2 cellular contexts compared by ENCODE assay signal in the genomic region with DNA sequence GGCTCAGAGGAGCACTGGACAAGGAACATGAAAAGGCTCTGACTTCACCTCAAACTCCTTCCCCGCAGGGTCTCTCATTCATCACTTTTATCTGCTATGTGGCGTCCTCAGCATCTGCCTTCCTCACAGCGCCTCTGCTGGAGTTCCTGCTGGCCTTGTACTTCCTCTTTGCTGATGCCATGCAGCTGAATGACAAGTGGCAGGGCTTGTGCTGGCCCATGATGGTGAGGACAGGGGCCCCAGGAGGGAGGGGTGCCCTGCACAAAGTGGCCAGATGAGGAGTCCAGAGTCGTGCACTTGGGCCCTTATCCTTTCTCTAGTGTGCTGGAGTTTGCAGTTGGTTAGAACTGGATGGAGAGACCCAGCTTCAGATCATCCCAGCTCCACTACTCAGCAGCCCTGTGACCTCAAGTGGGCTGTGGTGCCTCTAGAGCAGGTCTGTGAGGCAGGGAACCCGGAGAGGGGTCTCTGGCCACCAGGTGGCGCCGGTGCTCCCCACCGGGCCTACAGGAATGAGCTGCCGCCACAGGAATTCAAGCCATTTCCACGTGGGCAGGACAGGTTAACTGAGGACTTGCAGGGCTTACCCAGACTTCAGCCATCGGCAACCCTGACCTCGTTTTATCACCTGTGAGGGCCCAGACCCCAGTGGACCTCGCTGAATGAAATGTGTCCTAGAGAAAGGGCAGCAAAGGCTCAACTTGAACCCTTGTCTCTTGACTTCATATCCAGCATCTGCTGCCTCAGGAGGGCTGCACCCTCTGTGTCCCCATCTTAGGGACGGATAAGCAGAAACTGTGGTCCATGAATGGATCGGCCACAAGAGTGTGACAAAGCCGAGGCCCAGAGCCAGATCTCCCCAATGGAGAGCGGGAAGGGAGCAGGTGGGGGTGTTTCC.
TF ChIP-seq lines count a peak whose summit lies in the region.

No MANE protein-coding gene starts in this region.

TF ChIP-seq in GM23338, 12 proteins besides CTCF, POLR2A, EP300 and RAD21:
- TF ChIP-seq EZH2phosphoT487 (IDR thresholded peaks at IDR 0.05; ENCODE audit: unreplicated experiment) (no peak), POLR2AphosphoS5 (IDR thresholded peaks at IDR 0.05; ENCODE audit: low read depth) (no peak), EZH2 (IDR thresholded peaks at IDR 0.05; ENCODE audit: low read depth, unreplicated experiment) (no peak)
- TF ChIP-seq, protein P1, sequence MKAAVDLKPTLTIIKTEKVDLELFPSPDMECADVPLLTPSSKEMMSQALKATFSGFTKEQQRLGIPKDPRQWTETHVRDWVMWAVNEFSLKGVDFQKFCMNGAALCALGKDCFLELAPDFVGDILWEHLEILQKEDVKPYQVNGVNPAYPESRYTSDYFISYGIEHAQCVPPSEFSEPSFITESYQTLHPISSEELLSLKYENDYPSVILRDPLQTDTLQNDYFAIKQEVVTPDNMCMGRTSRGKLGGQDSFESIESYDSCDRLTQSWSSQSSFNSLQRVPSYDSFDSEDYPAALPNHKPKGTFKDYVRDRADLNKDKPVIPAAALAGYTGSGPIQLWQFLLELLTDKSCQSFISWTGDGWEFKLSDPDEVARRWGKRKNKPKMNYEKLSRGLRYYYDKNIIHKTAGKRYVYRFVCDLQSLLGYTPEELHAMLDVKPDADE (IDR thresholded peaks at IDR 0.05), result no peak

TF ChIP-seq in K562, 482 proteins besides CTCF, POLR2A, EP300 and RAD21 (continues in another document):
- TF ChIP-seq, protein P2, sequence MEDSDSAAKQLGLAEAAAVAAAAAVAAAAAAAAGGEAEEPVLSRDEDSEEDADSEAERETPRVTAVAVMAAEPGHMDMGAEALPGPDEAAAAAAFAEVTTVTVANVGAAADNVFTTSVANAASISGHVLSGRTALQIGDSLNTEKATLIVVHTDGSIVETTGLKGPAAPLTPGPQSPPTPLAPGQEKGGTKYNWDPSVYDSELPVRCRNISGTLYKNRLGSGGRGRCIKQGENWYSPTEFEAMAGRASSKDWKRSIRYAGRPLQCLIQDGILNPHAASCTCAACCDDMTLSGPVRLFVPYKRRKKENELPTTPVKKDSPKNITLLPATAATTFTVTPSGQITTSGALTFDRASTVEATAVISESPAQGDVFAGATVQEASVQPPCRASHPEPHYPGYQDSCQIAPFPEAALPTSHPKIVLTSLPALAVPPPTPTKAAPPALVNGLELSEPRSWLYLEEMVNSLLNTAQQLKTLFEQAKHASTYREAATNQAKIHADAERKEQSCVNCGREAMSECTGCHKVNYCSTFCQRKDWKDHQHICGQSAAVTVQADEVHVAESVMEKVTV (CRISPR knock-in tag; IDR thresholded peaks at IDR 0.05), result peak; percentile 54
- no peak for TF ChIP-seq FOXK1 (CRISPR knock-in tag; IDR thresholded peaks at IDR 0.05; ENCODE audit: borderline replicate concordance)
- peak; percentile 52; the same call in 1 of the 2 replicates for TF ChIP-seq SP1 (CRISPR knock-in tag; IDR thresholded peaks at IDR 0.05)
- TF ChIP-seq, protein P3, sequence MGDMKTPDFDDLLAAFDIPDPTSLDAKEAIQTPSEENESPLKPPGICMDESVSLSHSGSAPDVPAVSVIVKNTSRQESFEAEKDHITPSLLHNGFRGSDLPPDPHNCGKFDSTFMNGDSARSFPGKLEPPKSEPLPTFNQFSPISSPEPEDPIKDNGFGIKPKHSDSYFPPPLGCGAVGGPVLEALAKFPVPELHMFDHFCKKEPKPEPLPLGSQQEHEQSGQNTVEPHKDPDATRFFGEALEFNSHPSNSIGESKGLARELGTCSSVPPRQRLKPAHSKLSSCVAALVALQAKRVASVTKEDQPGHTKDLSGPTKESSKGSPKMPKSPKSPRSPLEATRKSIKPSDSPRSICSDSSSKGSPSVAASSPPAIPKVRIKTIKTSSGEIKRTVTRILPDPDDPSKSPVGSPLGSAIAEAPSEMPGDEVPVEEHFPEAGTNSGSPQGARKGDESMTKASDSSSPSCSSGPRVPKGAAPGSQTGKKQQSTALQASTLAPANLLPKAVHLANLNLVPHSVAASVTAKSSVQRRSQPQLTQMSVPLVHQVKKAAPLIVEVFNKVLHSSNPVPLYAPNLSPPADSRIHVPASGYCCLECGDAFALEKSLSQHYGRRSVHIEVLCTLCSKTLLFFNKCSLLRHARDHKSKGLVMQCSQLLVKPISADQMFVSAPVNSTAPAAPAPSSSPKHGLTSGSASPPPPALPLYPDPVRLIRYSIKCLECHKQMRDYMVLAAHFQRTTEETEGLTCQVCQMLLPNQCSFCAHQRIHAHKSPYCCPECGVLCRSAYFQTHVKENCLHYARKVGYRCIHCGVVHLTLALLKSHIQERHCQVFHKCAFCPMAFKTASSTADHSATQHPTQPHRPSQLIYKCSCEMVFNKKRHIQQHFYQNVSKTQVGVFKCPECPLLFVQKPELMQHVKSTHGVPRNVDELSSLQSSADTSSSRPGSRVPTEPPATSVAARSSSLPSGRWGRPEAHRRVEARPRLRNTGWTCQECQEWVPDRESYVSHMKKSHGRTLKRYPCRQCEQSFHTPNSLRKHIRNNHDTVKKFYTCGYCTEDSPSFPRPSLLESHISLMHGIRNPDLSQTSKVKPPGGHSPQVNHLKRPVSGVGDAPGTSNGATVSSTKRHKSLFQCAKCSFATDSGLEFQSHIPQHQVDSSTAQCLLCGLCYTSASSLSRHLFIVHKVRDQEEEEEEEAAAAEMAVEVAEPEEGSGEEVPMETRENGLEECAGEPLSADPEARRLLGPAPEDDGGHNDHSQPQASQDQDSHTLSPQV (IDR thresholded peaks at IDR 0.05), result peak; percentile 92
- TF ChIP-seq STAT5A (IDR thresholded peaks at IDR 0.05; ENCODE audit: borderline replicate concordance, low read length), result no peak
- TF ChIP-seq PTRF (tag; IDR thresholded peaks at IDR 0.05), result 0 out of 2 replicates have a peak, but pooled peaks have one; percentile 52
- TF ChIP-seq ATF1 (CRISPR knock-in tag; IDR thresholded peaks at IDR 0.05), result no peak
- peak; percentile 25; the same call in 1 of the 2 replicates for TF ChIP-seq ATF1 (tag; IDR thresholded peaks at IDR 0.05)
- TF ChIP-seq PTBP1 (IDR thresholded peaks at IDR 0.05; ENCODE audit: low read depth, low read length), result 0 out of 2 replicates have a peak, but pooled peaks have one; percentile 51
- TF ChIP-seq, protein P4, sequence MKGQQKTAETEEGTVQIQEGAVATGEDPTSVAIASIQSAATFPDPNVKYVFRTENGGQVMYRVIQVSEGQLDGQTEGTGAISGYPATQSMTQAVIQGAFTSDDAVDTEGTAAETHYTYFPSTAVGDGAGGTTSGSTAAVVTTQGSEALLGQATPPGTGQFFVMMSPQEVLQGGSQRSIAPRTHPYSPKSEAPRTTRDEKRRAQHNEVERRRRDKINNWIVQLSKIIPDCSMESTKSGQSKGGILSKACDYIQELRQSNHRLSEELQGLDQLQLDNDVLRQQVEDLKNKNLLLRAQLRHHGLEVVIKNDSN (CRISPR knock-in tag; IDR thresholded peaks at IDR 0.05), result peak; percentile 58
- TF ChIP-seq ETV5 (CRISPR knock-in tag; IDR thresholded peaks at IDR 0.05; ENCODE audit: low read depth), result 0 out of 2 replicates have a peak, but pooled peaks have one; percentile 12
- TF ChIP-seq CREB1 (IDR thresholded peaks at IDR 0.05), result no peak
- TF ChIP-seq CREB1 (CRISPR knock-in tag; IDR thresholded peaks at IDR 0.05), result peak; percentile 45; the same call in 1 of the 2 replicates
- TF ChIP-seq HDAC1 (IDR thresholded peaks at IDR 0.05), result peak in 1 of 2 experiments; percentile 39; a peak in 1 of 4 replicates
- peak; percentile 57 to 79 for TF ChIP-seq MNT (conservative IDR thresholded peaks at IDR 0.05)
- no peak for TF ChIP-seq PURB (CRISPR knock-in tag; IDR thresholded peaks at IDR 0.05; ENCODE audit: low read depth)
- TF ChIP-seq EP400 (IDR thresholded peaks at IDR 0.05), result peak; percentile 70
- no peak for TF ChIP-seq GATA2 (CRISPR knock-in tag; IDR thresholded peaks at IDR 0.05)
- peak; percentile 76 for TF ChIP-seq TEAD4 (IDR thresholded peaks at IDR 0.05; ENCODE audit: low read length)
- TF ChIP-seq TEAD4 (CRISPR knock-in tag; IDR thresholded peaks at IDR 0.05; ENCODE audit: borderline replicate concordance), result 0 out of 2 replicates have a peak, but pooled peaks have one; percentile 41
- peak; percentile 72 for TF ChIP-seq TEAD2 (tag; IDR thresholded peaks at IDR 0.05)
- TF ChIP-seq DMBX1 (CRISPR knock-in tag; IDR thresholded peaks at IDR 0.05; ENCODE audit: borderline replicate concordance), result peak; percentile 83; the same call in 1 of the 2 replicates
- TF ChIP-seq FOXK2 (conservative IDR thresholded peaks at IDR 0.05 in 1 of 2, IDR thresholded peaks at IDR 0.05 in 1 of 2; ENCODE audit: low read depth in 2 of 2), result 0 out of 4 replicates have a peak, but pooled peaks of 1 of the 2 experiments have one; percentile 34
- TF ChIP-seq COPS2 (conservative IDR thresholded peaks at IDR 0.05), result no peak
- TF ChIP-seq, protein P5, sequence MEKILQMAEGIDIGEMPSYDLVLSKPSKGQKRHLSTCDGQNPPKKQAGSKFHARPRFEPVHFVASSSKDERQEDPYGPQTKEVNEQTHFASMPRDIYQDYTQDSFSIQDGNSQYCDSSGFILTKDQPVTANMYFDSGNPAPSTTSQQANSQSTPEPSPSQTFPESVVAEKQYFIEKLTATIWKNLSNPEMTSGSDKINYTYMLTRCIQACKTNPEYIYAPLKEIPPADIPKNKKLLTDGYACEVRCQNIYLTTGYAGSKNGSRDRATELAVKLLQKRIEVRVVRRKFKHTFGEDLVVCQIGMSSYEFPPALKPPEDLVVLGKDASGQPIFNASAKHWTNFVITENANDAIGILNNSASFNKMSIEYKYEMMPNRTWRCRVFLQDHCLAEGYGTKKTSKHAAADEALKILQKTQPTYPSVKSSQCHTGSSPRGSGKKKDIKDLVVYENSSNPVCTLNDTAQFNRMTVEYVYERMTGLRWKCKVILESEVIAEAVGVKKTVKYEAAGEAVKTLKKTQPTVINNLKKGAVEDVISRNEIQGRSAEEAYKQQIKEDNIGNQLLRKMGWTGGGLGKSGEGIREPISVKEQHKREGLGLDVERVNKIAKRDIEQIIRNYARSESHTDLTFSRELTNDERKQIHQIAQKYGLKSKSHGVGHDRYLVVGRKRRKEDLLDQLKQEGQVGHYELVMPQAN (IDR thresholded peaks at IDR 0.05; ENCODE audit: borderline replicate concordance), result peak; percentile 31; the same call in 1 of the 2 replicates
- peak; percentile 37; the same call in 1 of the 2 replicates for TF ChIP-seq RB1 (IDR thresholded peaks at IDR 0.05; ENCODE audit: low read depth)
- no peak for TF ChIP-seq MTA2 (IDR thresholded peaks at IDR 0.05; ENCODE audit: low read depth)
